ENCODE assay signal across 8 cellular contexts in the genomic region with DNA sequence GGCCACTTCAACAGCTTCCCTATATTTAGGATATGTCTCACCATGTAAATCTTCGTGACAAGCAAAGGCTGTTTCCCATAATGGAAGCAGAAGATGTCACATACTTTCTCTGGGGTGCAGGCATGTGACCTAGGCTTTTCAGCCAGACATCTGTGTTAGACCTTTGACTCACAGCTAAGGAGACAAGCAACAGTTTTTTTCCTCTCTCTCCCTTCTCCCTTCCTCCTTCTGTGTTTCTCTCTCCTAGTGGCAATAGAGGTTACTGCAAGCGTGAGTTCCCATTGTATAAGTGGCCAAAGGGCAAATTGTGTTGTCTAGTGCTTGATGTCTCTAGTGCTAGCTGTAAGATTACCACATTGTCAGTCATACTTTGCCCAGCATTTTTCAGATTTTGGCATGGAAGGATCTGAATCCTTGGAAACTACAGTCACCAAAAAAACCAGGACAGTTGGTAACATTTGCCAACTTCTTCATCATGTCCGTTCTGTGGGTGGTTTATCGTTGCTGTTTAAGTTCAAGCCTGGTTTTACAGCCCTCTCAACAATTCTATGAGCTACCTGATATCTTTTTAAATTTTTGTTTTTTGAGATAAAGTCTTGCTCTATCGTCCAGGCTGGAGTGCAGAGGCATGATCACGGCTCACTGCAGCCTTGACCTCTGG. TPM values are rescaled to one million over a fixed set of nuclear protein-coding genes. Genes with fewer than 3 reads are reported as not detected.
DNase-seq lines count a peak whose midpoint lies in the region; TF ChIP-seq lines count a peak whose summit lies in the region.

No MANE protein-coding gene starts in this region.

- no peaks in the 10 kb centered on the region for H3K27me3 Mint-ChIP-seq in activated CD4-positive, alpha-beta memory T cell treated with anti-CD3 and anti-CD28 coated beads for 36 hours
- no peaks in the 10 kb centered on the region for H3K27me3 Mint-ChIP-seq in activated CD4-positive, alpha-beta memory T cell treated with anti-CD3 and anti-CD28 coated beads, Interleukin-2, amount 10 ng/mL, durations not matched to agents 7 days and 5 days
- H3K27me3 Mint-ChIP-seq in neural progenitor cell (ENCODE audit: insufficient read depth, low read depth), result no peaks in the 10 kb centered on the region

- no peak overlapping the region for H3K4me2 ChIP-seq in GM23248 (ENCODE audit: unreplicated experiment)
- H3K4me2 ChIP-seq in SU-DHL-6 (ENCODE audit: low read depth, low read length, poor library complexity, severe bottlenecking), result no peak overlapping the region
- no peak overlapping the region for H3K4me2 ChIP-seq in fibroblast of lung (ENCODE audit: extremely low read depth, insufficient read depth, low read length)
- H3K4me2 ChIP-seq in neural progenitor cell, result no peak overlapping the region

- peaks cover 2% of the 10 kb centered on the region for H3K36me3 Mint-ChIP-seq in activated CD4-positive, alpha-beta memory T cell treated with anti-CD3 and anti-CD28 coated beads for 36 hours
- H3K36me3 Mint-ChIP-seq in activated CD4-positive, alpha-beta memory T cell treated with anti-CD3 and anti-CD28 coated beads, Interleukin-2, amount 10 ng/mL, durations not matched to agents 7 days and 5 days (ENCODE audit: low read depth), result no peaks in the 10 kb centered on the region
- no peaks in the 10 kb centered on the region for H3K36me3 Mint-ChIP-seq in neural progenitor cell

- CTCF ChIA-PET in activated CD4-positive, alpha-beta memory T cell treated with anti-CD3 and anti-CD28 coated beads for 36 hours (lab: Charles Lee), result interaction anchor here (0.6 to 1.6 kb wide), 9 partner anchors 10 to 495 kb away, joined by 3 to 5 read pairs (median 4); no protein-coding TSS in a partner anchor
- CTCF ChIA-PET in activated CD4-positive, alpha-beta memory T cell treated with anti-CD3 and anti-CD28 coated beads, Interleukin-2, amount 10 ng/mL, durations not matched to agents 7 days and 5 days (lab: Charles Lee), result interaction anchor here (0.6 to 1.1 kb wide), 3 partner anchors 37 to 548 kb away, joined by 3 to 4 read pairs (median 3); no protein-coding TSS in a partner anchor

- TF ChIP-seq CTCF in SU-DHL-6 (IDR thresholded peaks at IDR 0.05; ENCODE audit: insufficient read depth, low read length, poor library complexity, severe bottlenecking) (peak; percentile 46), fibroblast of lung (conservative IDR thresholded peaks at IDR 0.05 in 1 of 2, IDR thresholded peaks at IDR 0.05 in 1 of 2; ENCODE audit: low read depth in 1 of 2, low read length in 2 of 2) (peak; percentile 65 to 82), neural progenitor cell (IDR thresholded peaks at IDR 0.05) (peak; percentile 71)

- H3K9me3 Mint-ChIP-seq in activated CD4-positive, alpha-beta memory T cell treated with anti-CD3 and anti-CD28 coated beads for 36 hours, result no peaks in the 10 kb centered on the region
- no peaks in the 10 kb centered on the region for H3K9me3 Mint-ChIP-seq in activated CD4-positive, alpha-beta memory T cell treated with anti-CD3 and anti-CD28 coated beads, Interleukin-2, amount 10 ng/mL, durations not matched to agents 7 days and 5 days
- no peaks in the 10 kb centered on the region for H3K9me3 Mint-ChIP-seq in neural progenitor cell

- in situ Hi-C loops in GM23248 (cut with MboI), result no loop called here

- H3K27ac Mint-ChIP-seq in activated CD4-positive, alpha-beta memory T cell treated with anti-CD3 and anti-CD28 coated beads for 36 hours, result no peak overlapping the region
- no peak overlapping the region for H3K27ac Mint-ChIP-seq in activated CD4-positive, alpha-beta memory T cell treated with anti-CD3 and anti-CD28 coated beads, Interleukin-2, amount 10 ng/mL, durations not matched to agents 7 days and 5 days
- H3K27ac Mint-ChIP-seq in neural progenitor cell, result no peak overlapping the region

- intact Hi-C loops in activated CD4-positive, alpha-beta memory T cell treated with anti-CD3 and anti-CD28 coated beads for 36 hours (cut with micrococcal nuclease), result loop anchor here (2.0 kb wide), 1 partner anchor 38 kb away; no protein-coding TSS in a partner anchor

- peak; percentile 10 for DNase-seq in activated CD4-positive, alpha-beta memory T cell treated with anti-CD3 and anti-CD28 coated beads for 36 hours
- no peak for DNase-seq in activated CD4-positive, alpha-beta memory T cell treated with anti-CD3 and anti-CD28 coated beads, Interleukin-2, amount 10 ng/mL, durations not matched to agents 7 days and 5 days
- DNase-seq in GM23248 (peak; percentile 67), NAMALWA (ENCODE audit: low spot score) (peak; percentile 97), fibroblast of lung (ENCODE audit: low read depth in 2 of 2) (peak; percentile 35 to 43), neural progenitor cell (ENCODE audit: low spot score) (peak; percentile 75), NCI-H128 (lab: John Stamatoyannopoulos, UW; ENCODE audit: unreplicated experiment) (no peak)

- H3K9me2 ChIP-seq in GM23248 (ENCODE audit: insufficient read depth) (no peaks in the 10 kb centered on the region), SU-DHL-6 (replicated peaks; ENCODE audit: insufficient read depth, low read length) (no peaks in the 10 kb centered on the region)

- H4K20me1 ChIP-seq in GM23248 (ENCODE audit: insufficient read depth) (no peaks in the 10 kb centered on the region), SU-DHL-6 (ENCODE audit: low read depth, low read length) (no peaks in the 10 kb centered on the region), fibroblast of lung (ENCODE audit: control insufficient read depth, extremely low read depth, insufficient read depth, low read length) (no peaks in the 10 kb centered on the region), neural progenitor cell (ENCODE audit: low read depth) (no peaks in the 10 kb centered on the region)

- H3K9me3 ChIP-seq in GM23248 (ENCODE audit: low read depth) (no peaks in the 10 kb centered on the region), SU-DHL-6 (ENCODE audit: insufficient read depth, low read length) (no peaks in the 10 kb centered on the region), fibroblast of lung (ENCODE audit: control insufficient read depth, insufficient read depth, low read depth, low read length) (no peaks in the 10 kb centered on the region), neural progenitor cell (ENCODE audit: low read depth) (no peaks in the 10 kb centered on the region)

- H3K4me1 Mint-ChIP-seq in activated CD4-positive, alpha-beta memory T cell treated with anti-CD3 and anti-CD28 coated beads for 36 hours (ENCODE audit: low read depth), result peaks cover 3% of the 10 kb centered on the region
- H3K4me1 Mint-ChIP-seq in activated CD4-positive, alpha-beta memory T cell treated with anti-CD3 and anti-CD28 coated beads, Interleukin-2, amount 10 ng/mL, durations not matched to agents 7 days and 5 days, result peaks cover 2% of the 10 kb centered on the region
- peaks cover 6% of the 10 kb centered on the region for H3K4me1 Mint-ChIP-seq in neural progenitor cell

- no peaks in the 10 kb centered on the region for H3F3A ChIP-seq in GM23248 (ENCODE audit: insufficient read depth)
- H3F3A ChIP-seq in SU-DHL-6 (ENCODE audit: insufficient read depth), result no peaks in the 10 kb centered on the region
- H3F3A ChIP-seq in neural progenitor cell (ENCODE audit: low read depth), result no peaks in the 10 kb centered on the region

- H3K4me1 ChIP-seq in GM23248 (ENCODE audit: insufficient read depth) (no peaks in the 10 kb centered on the region), fibroblast of lung (ENCODE audit: control insufficient read depth, extremely low read depth, insufficient read depth, low read length) (no peaks in the 10 kb centered on the region), neural progenitor cell (peaks cover 10% of the 10 kb centered on the region)

- H3K36me3 ChIP-seq in GM23248 (ENCODE audit: low read depth), result no peaks in the 10 kb centered on the region
- H3K36me3 ChIP-seq in SU-DHL-6 (ENCODE audit: low read length), result no peaks in the 10 kb centered on the region
- H3K36me3 ChIP-seq in fibroblast of lung (ENCODE audit: control insufficient read depth, insufficient read depth, low read length), result no peaks in the 10 kb centered on the region
- H3K36me3 ChIP-seq in neural progenitor cell, result no peaks in the 10 kb centered on the region

- H3K9ac ChIP-seq in GM23248 (no peak overlapping the region), SU-DHL-6 (ENCODE audit: low read length) (no peak overlapping the region), fibroblast of lung (ENCODE audit: insufficient read depth, low read length) (no peak overlapping the region), neural progenitor cell (no peak overlapping the region)

- no peak overlapping the region for H3K27ac ChIP-seq in GM23248
- H3K27ac ChIP-seq in SU-DHL-6 (ENCODE audit: low read depth, low read length), result no peak overlapping the region
- H3K27ac ChIP-seq in fibroblast of lung (ENCODE audit: insufficient read depth, low read length), result no peak overlapping the region
- no peak overlapping the region for H3K27ac ChIP-seq in neural progenitor cell

- WGBS in GM23248 (ENCODE audit: low coverage in 1 of 2, low lambda C conversion rate in 2 of 2, missing lambda C conversion rate in 2 of 2), 2 experiments, result 61 to 64% methylated on average over 6 of the region's 6 CpGs

- H3K4me3 ChIP-seq in GM23248, result no peak overlapping the region
- no peak overlapping the region for H3K4me3 ChIP-seq in SU-DHL-6 (ENCODE audit: insufficient read depth, low read length, poor library complexity, severe bottlenecking)
- H3K4me3 ChIP-seq in fibroblast of lung (replicated peaks in 1 of 4; ENCODE audit: control extremely low read depth in 1 of 4, insufficient read depth in 1 of 4, low read depth in 3 of 4, low read length in 4 of 4), result no peak overlapping the region
- no peak overlapping the region for H3K4me3 ChIP-seq in neural progenitor cell

- H3K27me3 ChIP-seq in GM23248 (replicated peaks; ENCODE audit: insufficient read depth), result no peaks in the 10 kb centered on the region
- H3K27me3 ChIP-seq in SU-DHL-6 (ENCODE audit: low read length), result no peaks in the 10 kb centered on the region
- H3K27me3 ChIP-seq in fibroblast of lung (ENCODE audit: control insufficient read depth, insufficient read depth, low read length), result no peaks in the 10 kb centered on the region
- H3K27me3 ChIP-seq in neural progenitor cell, result no peaks in the 10 kb centered on the region

- H3K79me2 ChIP-seq in GM23248 (ENCODE audit: insufficient read depth) (no peaks in the 10 kb centered on the region), SU-DHL-6 (ENCODE audit: insufficient read depth, low read length) (no peaks in the 10 kb centered on the region), fibroblast of lung (ENCODE audit: control insufficient read depth, insufficient read depth, low read length) (no peaks in the 10 kb centered on the region), neural progenitor cell (ENCODE audit: low read depth) (no peaks in the 10 kb centered on the region)

- H2AFZ ChIP-seq in GM23248 (no peak overlapping the region), SU-DHL-6 (ENCODE audit: low read depth, low read length, severe bottlenecking) (no peak overlapping the region), fibroblast of lung (ENCODE audit: low read length) (no peak overlapping the region), neural progenitor cell (replicated peaks) (no peak overlapping the region)

- POLR2A ChIA-PET in activated CD4-positive, alpha-beta memory T cell treated with anti-CD3 and anti-CD28 coated beads for 36 hours (lab: Charles Lee), result no interaction called here
- POLR2A ChIA-PET in activated CD4-positive, alpha-beta memory T cell treated with anti-CD3 and anti-CD28 coated beads, Interleukin-2, amount 10 ng/mL, durations not matched to agents 7 days and 5 days (lab: Charles Lee), result interaction anchor here (1.5 kb wide), 1 partner anchor 44 kb away, joined by 3 read pairs; the partner anchor contains the start of gene RABGAP1L

- H3K4me3 Mint-ChIP-seq in activated CD4-positive, alpha-beta memory T cell treated with anti-CD3 and anti-CD28 coated beads for 36 hours, result no peak overlapping the region
- no peak overlapping the region for H3K4me3 Mint-ChIP-seq in activated CD4-positive, alpha-beta memory T cell treated with anti-CD3 and anti-CD28 coated beads, Interleukin-2, amount 10 ng/mL, durations not matched to agents 7 days and 5 days
- no peak overlapping the region for H3K4me3 Mint-ChIP-seq in neural progenitor cell

RNA-seq across cellular contexts. Expression of gene RABGAP1L, which starts 44.4 kb away (rescaled TPM):
- 10 to 100 TPM; 30.5 to 30.9 TPM for total RNA-seq in activated CD4-positive, alpha-beta memory T cell treated with anti-CD3 and anti-CD28 coated beads for 36 hours
- 10 to 100 TPM; 76.8 to 80.5 TPM for total RNA-seq in activated CD4-positive, alpha-beta memory T cell treated with anti-CD3 and anti-CD28 coated beads, Interleukin-2, amount 10 ng/mL, durations not matched to agents 7 days and 5 days
- 21.6 and 24.7 TPM in 2 replicates for total RNA-seq in GM23248 (2014; rRNA removed; shearing (Covaris generic))
- polyA plus RNA-seq in GM23248 (2016; fragmentation: Nextera tagmentation; extraction: Ambion mirVana) (11.4 and 13.7 TPM in 2 replicates), fibroblast of lung (20.8 and 33.8 TPM in 2 replicates)
- total RNA-seq in fibroblast of lung (23.4 and 36.5 TPM in 2 replicates), neural progenitor cell (ENCODE audit: low replicate concordance) (23.5 and 46.0 TPM in 2 replicates)
- 16.8 and 25.1 TPM in 2 replicates for polyA plus RNA-seq in fibroblast of lung (2012)
- polyA minus RNA-seq in fibroblast of lung (ENCODE audit: low replicate concordance), result 2.1 and 8.4 TPM in 2 replicates

Comparison
In these comparisons a context has a peak if more than half of its experiments do, and no peak if none do; other contexts are left out.
1. DNase-seq: peak in activated CD4-positive, alpha-beta memory T cell treated with anti-CD3 and anti-CD28 coated beads for 36 hours (single experiment), GM23248 (single experiment), NAMALWA (single experiment), fibroblast of lung (2 of 2) and neural progenitor cell (single experiment); none in activated CD4-positive, alpha-beta memory T cell treated with anti-CD3 and anti-CD28 coated beads, Interleukin-2, amount 10 ng/mL, durations not matched to agents 7 days and 5 days (single experiment) and NCI-H128 (single experiment).
2. Peak in every context shown above with its lines, with median percentiles within 50 percentile points of each other: CTCF ChIP-seq.